In the genomic region with DNA sequence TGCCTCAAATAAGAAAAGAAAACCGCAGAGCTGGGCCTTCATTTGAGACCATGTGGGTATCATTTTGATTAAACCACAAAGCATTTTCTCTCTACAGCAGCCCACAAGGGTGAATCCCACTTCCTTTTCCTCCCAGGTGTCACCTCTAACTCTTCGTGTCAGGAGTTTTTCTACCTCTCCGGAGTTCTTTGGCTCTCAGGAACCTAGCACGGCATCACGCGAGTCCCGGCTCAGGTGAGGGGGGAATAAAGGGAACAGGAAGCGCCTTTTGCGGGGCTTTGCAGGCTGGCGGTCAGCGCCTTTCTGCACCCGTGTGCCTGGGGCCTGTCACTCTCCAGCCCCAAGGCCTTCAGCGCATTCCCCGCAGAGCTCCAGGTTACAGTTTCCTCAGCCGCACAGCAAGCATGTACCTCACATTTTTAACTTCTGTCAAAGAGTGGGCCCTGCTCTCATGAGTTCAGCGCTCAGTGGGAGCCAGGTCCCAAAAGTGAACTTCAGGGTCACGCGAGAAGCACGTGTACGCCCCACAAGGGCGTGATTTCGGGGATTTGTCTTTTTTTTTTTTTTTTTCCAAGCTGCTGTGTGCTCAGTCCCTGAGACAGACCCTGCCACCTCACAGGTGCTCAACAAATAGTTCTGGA, we compare ENCODE assay signal across 8 cellular contexts. TPM values are rescaled to one million over a fixed set of nuclear protein-coding genes. Genes with fewer than 3 reads are reported as not detected.
A peak's percentile ranks its signal among the peaks of the same experiment; 100 is the strongest.
DNase-seq lines count a peak whose midpoint lies in the region; ATAC-seq and TF ChIP-seq lines count a peak whose summit lies in the region.

No MANE protein-coding gene starts in this region.

- no peaks in the 10 kb centered on the region for H3K79me2 ChIP-seq in ACC112 (ENCODE audit: control insufficient read depth, insufficient read depth, low read length, unreplicated experiment)

- H3K27ac ChIP-seq in ACC112 (ENCODE audit: low read depth, low read length) (peak overlapping the region; percentile 3; the same call in 1 of the 2 replicates), Panc1 (ENCODE audit: low read length) (peak overlapping the region; percentile 93), right cardiac atrium (ENCODE audit: low read length) (peak overlapping the region; percentile 60), gastrocnemius medialis (peak overlapping the region; percentile 80 to 91 (median 84))

- peak overlapping the region; percentile 93 for H3K27ac Mint-ChIP-seq in activated naive CD8-positive, alpha-beta T cell

- under 1% methylated on average over 22 of the region's 22 CpGs for WGBS in right cardiac atrium

- CTCF ChIA-PET in Panc1 (lab: Charles Lee), result interaction anchor here (0.6 to 1.6 kb wide), 6 partner anchors 10 to 310 kb away, joined by 3 to 11 read pairs (median 4); no protein-coding TSS in a partner anchor

- no peaks in the 10 kb centered on the region for H3K9me3 Mint-ChIP-seq in activated naive CD8-positive, alpha-beta T cell (ENCODE audit: low read depth)

- no TSS peak for BruUV-seq in Panc1 (replicated peaks; lab: Mats Ljungman, UMichigan)

- TF ChIP-seq POLR2A in gastrocnemius medialis (IDR thresholded peaks at IDR 0.05), result no peak

- H3K36me3 ChIP-seq in ACC112 (ENCODE audit: insufficient read depth, low read length), result no peaks in the 10 kb centered on the region
- no peaks in the 10 kb centered on the region for H3K36me3 ChIP-seq in Panc1 (ENCODE audit: control insufficient read depth, insufficient read depth, low read length)
- no peaks in the 10 kb centered on the region for H3K36me3 ChIP-seq in gastrocnemius medialis

- H3K4me3 ChIP-seq in ACC112 (ENCODE audit: low read depth, low read length) (peak overlapping the region; percentile 84), Panc1 (ENCODE audit: low read depth in 2 of 2, low read length in 2 of 2) (peak overlapping the region; percentile 84 to 95), right cardiac atrium (ENCODE audit: low read length) (peak overlapping the region; percentile 56), gastrocnemius medialis (peak overlapping the region; percentile 52 to 84 (median 65))

- in situ Hi-C loops in Panc1 (cut with HindIII; ENCODE audit: low pct_unique_long_range_greater_than_20kb, low sequenced_read_pairs) (no loop called here), gastrocnemius medialis (cut with MboI; ENCODE audit: low sequenced_read_pairs in 4 of 4) (no loop called here)

- H2AFZ ChIP-seq in ACC112 (ENCODE audit: low read length, unreplicated experiment), result peak overlapping the region; percentile 96

- POLR2A ChIA-PET in Panc1 (lab: Charles Lee), result interaction anchor here (0.6 kb wide), 2 partner anchors 18 to 399 kb away, joined by 4 to 5 read pairs; no protein-coding TSS in a partner anchor

- H3K4me1 ChIP-seq in ACC112 (ENCODE audit: control insufficient read depth, insufficient read depth, low read length, unreplicated experiment) (peaks cover 31% of the 10 kb centered on the region), Panc1 (ENCODE audit: control insufficient read depth, insufficient read depth, low read length) (peaks cover 9% of the 10 kb centered on the region), right cardiac atrium (ENCODE audit: control insufficient read depth, insufficient read depth, low read length) (peaks cover 2% of the 10 kb centered on the region), gastrocnemius medialis (peaks cover 11 to 15% of the 10 kb centered on the region in 2 donors)

- H3K27me3 Mint-ChIP-seq in activated naive CD8-positive, alpha-beta T cell, result no peaks in the 10 kb centered on the region

- peaks cover 21% of the 10 kb centered on the region for H3K4me1 Mint-ChIP-seq in activated naive CD8-positive, alpha-beta T cell (ENCODE audit: low read depth)

- no peaks in the 10 kb centered on the region for H3K36me3 Mint-ChIP-seq in activated naive CD8-positive, alpha-beta T cell

- peak; percentile 38 for ATAC-seq in GM18870 (IDR thresholded peaks at IDR 0.05; ENCODE audit: unreplicated experiment)
- ATAC-seq in HG03103 (IDR thresholded peaks at IDR 0.05; ENCODE audit: low read depth, unreplicated experiment), result peak; percentile 13
- peak; percentile 51 for ATAC-seq in Panc1
- peak; percentile 37 to 51 for ATAC-seq in right cardiac atrium
- ATAC-seq in gastrocnemius medialis, result peak; percentile 55 to 66

- H3K9me3 ChIP-seq in Panc1 (ENCODE audit: control insufficient read depth, insufficient read depth, low read depth, low read length), result no peaks in the 10 kb centered on the region
- no peaks in the 10 kb centered on the region for H3K9me3 ChIP-seq in right cardiac atrium (ENCODE audit: control insufficient read depth, low read length)
- H3K9me3 ChIP-seq in gastrocnemius medialis, result no peaks in the 10 kb centered on the region

- H3K27me3 ChIP-seq in ACC112 (ENCODE audit: insufficient read depth, low read length), result no peaks in the 10 kb centered on the region
- H3K27me3 ChIP-seq in Panc1 (ENCODE audit: control insufficient read depth, insufficient read depth, low read length), result peaks cover 2% of the 10 kb centered on the region; the same call in 1 of the 2 replicates
- no peaks in the 10 kb centered on the region for H3K27me3 ChIP-seq in right cardiac atrium (ENCODE audit: control insufficient read depth, insufficient read depth)
- no peaks in the 10 kb centered on the region for H3K27me3 ChIP-seq in gastrocnemius medialis

- H3K4me3 Mint-ChIP-seq in activated naive CD8-positive, alpha-beta T cell, result peak overlapping the region; percentile 89

- DNase-seq in Panc1 (ENCODE audit: low read depth, low spot score) (no peak), right cardiac atrium (peak; percentile 42 to 69 (median 65)), gastrocnemius medialis (peak in 1 of 2 donors; percentile 35), NCI-H1105 treated with DMSO at 0.1 percent for 48 hours (lab: John Stamatoyannopoulos, UW) (no peak)

- TF ChIP-seq CTCF in Panc1 (IDR thresholded peaks at IDR 0.05), result no peak
- TF ChIP-seq CTCF in gastrocnemius medialis (IDR thresholded peaks at IDR 0.05 in 4 of 5, conservative IDR thresholded peaks at IDR 0.05 in 1 of 5), result no peak

- intact Hi-C loops in Panc1 (cut with micrococcal nuclease; ENCODE audit: unreplicated experiment) (no loop called here), right cardiac atrium (cut with DNase I) (loop anchor here in 1 of 4 donors (5.0 kb wide), 1 partner anchor 40 kb away; no protein-coding TSS in a partner anchor), gastrocnemius medialis (cut with DNase I; ENCODE audit: low total_unique reads) (loop anchor here (1.0 kb wide), 2 partner anchors 54 to 256 kb away; partner anchors contain the start of gene MCRS1)

RNA-seq across cellular contexts. Expression of gene PRPF40B, which starts 0.7 kb away (rescaled TPM):
- total RNA-seq in Panc1 (2021; ENCODE audit: unreplicated experiment) (26.3 TPM), right cardiac atrium (10 to 100 TPM; 19.2 to 26.7 (median 22.1) TPM), gastrocnemius medialis (10 to 100 TPM; 17.6 to 21.3 (median 20.2) TPM)
- 22.4 TPM for polyA plus RNA-seq in Panc1 (2012; ENCODE audit: insufficient read length)
- polyA plus RNA-seq in right cardiac atrium, result 15.9 TPM

RNA-seq across cellular contexts. Expression of gene FAM186B, which starts 17.2 kb away (rescaled TPM):
- total RNA-seq in Panc1 (2021; ENCODE audit: unreplicated experiment) (0.13 TPM), right cardiac atrium (under 1 TPM; 0.17 to 0.74 (median 0.43) TPM), gastrocnemius medialis (1 to 10 TPM in 1 of 4 donors, under 1 TPM in 3; 0.31 to 1.0 (median 0.70) TPM)
- 0.13 TPM for polyA plus RNA-seq in Panc1 (2012; ENCODE audit: insufficient read length)
- 0.16 TPM for polyA plus RNA-seq in right cardiac atrium

RNA-seq across cellular contexts. Expression of gene MCRS1, which starts 54.7 kb away (rescaled TPM):
- 88.6 TPM for total RNA-seq in Panc1 (2021; ENCODE audit: unreplicated experiment)
- 88.3 TPM for polyA plus RNA-seq in Panc1 (2012; ENCODE audit: insufficient read length)
- 100 to 1,000 TPM in 1 of 4 donors, 10 to 100 TPM in 3; 81.7 to 115 (median 87.0) TPM for total RNA-seq in right cardiac atrium
- polyA plus RNA-seq in right cardiac atrium, result 72.3 TPM
- total RNA-seq in gastrocnemius medialis, result 10 to 100 TPM; 28.7 to 62.0 (median 34.6) TPM

Comparison
In these comparisons a context has a peak if more than half of its experiments do, and no peak if none do; other contexts are left out.
1. H3K27ac ChIP-seq: peak in every context shown above with its lines; median percentile 93 in Panc1; 84 in gastrocnemius medialis; 60 in right cardiac atrium; 3 in ACC112.
2. DNase-seq: peak in right cardiac atrium (3 of 3); none in Panc1 (single experiment) and NCI-H1105 treated with DMSO at 0.1 percent for 48 hours (single experiment).
3. Peak in every context shown above with its lines, with median percentiles within 50 percentile points of each other: H3K4me3 ChIP-seq and ATAC-seq.